Comparison of ENCODE assay signal across 8 cellular contexts in genomic region chrX:131288738-131289511, GRCh38. TPM values are rescaled to one million over a fixed set of nuclear protein-coding genes. Genes with fewer than 3 reads are reported as not detected.
DNase-seq lines count a peak whose midpoint lies in the region; ATAC-seq and TF ChIP-seq lines count a peak whose summit lies in the region.

IGSF1 (minus strand) TSS chrX:131289306; CDS start chrX:131286674, 2,632 bp downstream.

- 1 to 28% methylated on average over 13 to 32 of the region's 32 CpGs for WGBS in tibial nerve, 2 donors

- CTCF ChIA-PET in activated CD8-positive, alpha-beta T cell treated with anti-CD3 and anti-CD28 coated beads for 36 hours (lab: Charles Lee), result no interaction called here
- CTCF ChIA-PET in activated CD8-positive, alpha-beta T cell treated with anti-CD3 and anti-CD28 coated beads, Interleukin-2, amount 10 ng/mL, durations not matched to agents 7 days and 5 days (lab: Charles Lee), result no interaction called here

- no peak within 1 kb of the TSS for H3K4me3 Mint-ChIP-seq in activated CD8-positive, alpha-beta T cell treated with anti-CD3 and anti-CD28 coated beads for 36 hours
- H3K4me3 Mint-ChIP-seq in activated CD8-positive, alpha-beta T cell treated with anti-CD3 and anti-CD28 coated beads, Interleukin-2, amount 10 ng/mL, durations not matched to agents 7 days and 5 days, result no peak within 1 kb of the TSS

- no peaks in the 10 kb centered on the region for H3K9me3 ChIP-seq in breast epithelium
- no peaks in the 10 kb centered on the region for H3K9me3 ChIP-seq in left lung
- H3K9me3 ChIP-seq in tibial nerve, result no peaks in the 10 kb centered on the region

- TF ChIP-seq POLR2A in breast epithelium (IDR thresholded peaks at IDR 0.05) (no peak), tibial nerve (IDR thresholded peaks at IDR 0.05) (no peak)

- no peaks in the 10 kb centered on the region for H3K4me1 Mint-ChIP-seq in activated CD8-positive, alpha-beta T cell treated with anti-CD3 and anti-CD28 coated beads for 36 hours (ENCODE audit: low read depth)
- no peaks in the 10 kb centered on the region for H3K4me1 Mint-ChIP-seq in activated CD8-positive, alpha-beta T cell treated with anti-CD3 and anti-CD28 coated beads, Interleukin-2, amount 10 ng/mL, durations not matched to agents 7 days and 5 days (ENCODE audit: low read depth)

- no peak within 1 kb of the TSS for H3K27ac Mint-ChIP-seq in activated CD8-positive, alpha-beta T cell treated with anti-CD3 and anti-CD28 coated beads for 36 hours
- H3K27ac Mint-ChIP-seq in activated CD8-positive, alpha-beta T cell treated with anti-CD3 and anti-CD28 coated beads, Interleukin-2, amount 10 ng/mL, durations not matched to agents 7 days and 5 days, result no peak within 1 kb of the TSS

- TF ChIP-seq EP300 in tibial nerve (IDR thresholded peaks at IDR 0.05), result no peak

- no peak within 1 kb of the TSS for H3K27ac ChIP-seq in breast epithelium
- no peak within 1 kb of the TSS for H3K27ac ChIP-seq in left lung
- peak within 1 kb of the TSS in 1 of 4 donors; percentile 29 for H3K27ac ChIP-seq in tibial nerve

- peaks cover 12% of the 10 kb centered on the region for H3K27me3 Mint-ChIP-seq in activated CD8-positive, alpha-beta T cell treated with anti-CD3 and anti-CD28 coated beads for 36 hours
- H3K27me3 Mint-ChIP-seq in activated CD8-positive, alpha-beta T cell treated with anti-CD3 and anti-CD28 coated beads, Interleukin-2, amount 10 ng/mL, durations not matched to agents 7 days and 5 days (ENCODE audit: low read depth), result peaks cover 6% of the 10 kb centered on the region

- H3K4me1 ChIP-seq in breast epithelium, result no peaks in the 10 kb centered on the region
- H3K4me1 ChIP-seq in left lung, result no peaks in the 10 kb centered on the region
- H3K4me1 ChIP-seq in tibial nerve, result peaks cover 0 to 6% (median 0%) of the 10 kb centered on the region in 4 donors

- H3K4me3 ChIP-seq in breast epithelium, result peak within 1 kb of the TSS; percentile 15 to 51 (median 37)
- no peak within 1 kb of the TSS for H3K4me3 ChIP-seq in left lung
- H3K4me3 ChIP-seq in tibial nerve, result peak within 1 kb of the TSS in 3 of 4 donors; percentile 15 to 42 (median 15)

- no peaks in the 10 kb centered on the region for H3K36me3 Mint-ChIP-seq in activated CD8-positive, alpha-beta T cell treated with anti-CD3 and anti-CD28 coated beads for 36 hours (ENCODE audit: low read depth)
- H3K36me3 Mint-ChIP-seq in activated CD8-positive, alpha-beta T cell treated with anti-CD3 and anti-CD28 coated beads, Interleukin-2, amount 10 ng/mL, durations not matched to agents 7 days and 5 days (ENCODE audit: low read depth), result no peaks in the 10 kb centered on the region

- no peaks in the 10 kb centered on the region for H3K36me3 ChIP-seq in breast epithelium
- H3K36me3 ChIP-seq in left lung, result no peaks in the 10 kb centered on the region
- H3K36me3 ChIP-seq in tibial nerve, result no peaks in the 10 kb centered on the region

- intact Hi-C loops in activated CD8-positive, alpha-beta T cell treated with anti-CD3 and anti-CD28 coated beads for 36 hours (cut with micrococcal nuclease), result no loop called here
- intact Hi-C loops in breast epithelium (cut with DNase I; ENCODE audit: low total_unique reads), result no loop called here
- intact Hi-C loops in left lung (cut with DNase I), result no loop called here

- peaks cover 0 to 46% of the 10 kb centered on the region in 2 donors for H3K27me3 ChIP-seq in breast epithelium
- peaks cover 4 to 25% of the 10 kb centered on the region in 2 donors for H3K27me3 ChIP-seq in left lung
- peaks cover 0 to 14% of the 10 kb centered on the region in 2 donors for H3K27me3 ChIP-seq in tibial nerve

- POLR2A ChIA-PET in activated CD8-positive, alpha-beta T cell treated with anti-CD3 and anti-CD28 coated beads for 36 hours (lab: Charles Lee), result no interaction called here
- POLR2A ChIA-PET in activated CD8-positive, alpha-beta T cell treated with anti-CD3 and anti-CD28 coated beads, Interleukin-2, amount 10 ng/mL, durations not matched to agents 7 days and 5 days (lab: Charles Lee), result no interaction called here

- peak; percentile 47 for ATAC-seq in activated CD8-positive, alpha-beta T cell treated with anti-CD3 and anti-CD28 coated beads for 36 hours
- no peak for ATAC-seq in activated CD8-positive, alpha-beta T cell treated with anti-CD3 and anti-CD28 coated beads, Interleukin-2, amount 10 ng/mL, durations not matched to agents 7 days and 5 days
- peak; percentile 83 for ATAC-seq in left lung
- ATAC-seq in HG03097 (IDR thresholded peaks at IDR 0.05; ENCODE audit: low FRiP score, unreplicated experiment), result no peak
- no peak for ATAC-seq in GM21528 (IDR thresholded peaks at IDR 0.05; ENCODE audit: low FRiP score, unreplicated experiment)
- ATAC-seq in GM18517 (IDR thresholded peaks at IDR 0.05; ENCODE audit: unreplicated experiment), result no peak

- peak; percentile 1 for DNase-seq in activated CD8-positive, alpha-beta T cell treated with anti-CD3 and anti-CD28 coated beads for 36 hours
- DNase-seq in activated CD8-positive, alpha-beta T cell treated with anti-CD3 and anti-CD28 coated beads, Interleukin-2, amount 10 ng/mL, durations not matched to agents 7 days and 5 days, result no peak
- DNase-seq in breast epithelium (ENCODE audit: low spot score in 2 of 2) (no peak), left lung (peak in 1 of 2 donors; percentile 34), tibial nerve (ENCODE audit: low spot score in 2 of 2) (peak in 1 of 2 donors; percentile 12)

- H3K9me3 Mint-ChIP-seq in activated CD8-positive, alpha-beta T cell treated with anti-CD3 and anti-CD28 coated beads for 36 hours, result no peaks in the 10 kb centered on the region
- H3K9me3 Mint-ChIP-seq in activated CD8-positive, alpha-beta T cell treated with anti-CD3 and anti-CD28 coated beads, Interleukin-2, amount 10 ng/mL, durations not matched to agents 7 days and 5 days (ENCODE audit: insufficient read depth), result no peaks in the 10 kb centered on the region

- no peak for TF ChIP-seq CTCF in activated CD8-positive, alpha-beta T cell treated with anti-CD3 and anti-CD28 coated beads for 36 hours (IDR thresholded peaks at IDR 0.05)
- TF ChIP-seq CTCF in breast epithelium (IDR thresholded peaks at IDR 0.05), result no peak
- TF ChIP-seq CTCF in left lung (IDR thresholded peaks at IDR 0.05), result no peak
- TF ChIP-seq CTCF in tibial nerve (IDR thresholded peaks at IDR 0.05), result no peak

RNA-seq across cellular contexts. Expression of gene IGSF1, which starts in this region (rescaled TPM):
- total RNA-seq in activated CD8-positive, alpha-beta T cell treated with anti-CD3 and anti-CD28 coated beads for 36 hours, result not detected
- not detected for total RNA-seq in activated CD8-positive, alpha-beta T cell treated with anti-CD3 and anti-CD28 coated beads, Interleukin-2, amount 10 ng/mL, durations not matched to agents 7 days and 5 days
- total RNA-seq in breast epithelium (10 to 100 TPM in 1 of 3 donors, 1 to 10 TPM in 1, under 1 TPM in 1; 0.96 to 15.1 (median 7.5) TPM), left lung (not detected), tibial nerve (10 to 100 TPM; 10.8 to 24.1 (median 14.4) TPM)

Comparison
In these comparisons a context has a peak if more than half of its experiments do, and no peak if none do; other contexts are left out.
1. Peak in DNase-seq and ATAC-seq in activated CD8-positive, alpha-beta T cell treated with anti-CD3 and anti-CD28 coated beads for 36 hours; RNA of the gene not detected or under 1 TPM.
2. Peak in ATAC-seq in left lung; RNA of the gene not detected or under 1 TPM.
3. H3K4me3 ChIP-seq: peak in breast epithelium (3 of 3) and tibial nerve (3 of 4); none in left lung (0 of 2).